In the genomic region with DNA sequence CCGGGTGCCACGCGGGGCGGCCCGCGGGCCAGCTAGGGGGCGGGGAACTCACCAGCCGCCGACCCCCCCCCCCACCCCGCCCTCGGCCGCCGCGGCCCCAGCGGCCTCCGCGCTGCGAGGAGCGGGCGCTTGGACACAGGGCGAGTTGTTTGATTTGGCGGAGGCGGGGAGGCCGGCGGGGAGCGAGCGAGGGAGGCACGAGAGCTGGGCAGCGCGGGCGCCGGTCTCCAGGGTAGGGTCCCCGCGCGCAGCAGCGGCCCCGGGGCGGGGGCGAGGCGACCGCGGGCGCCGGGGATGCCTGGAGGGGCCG, we compare ENCODE assay signal across 8 cellular contexts.
A peak's percentile ranks its signal among the peaks of the same experiment; 100 is the strongest.
DNase-seq lines count a peak whose midpoint lies in the region; ATAC-seq, FAIRE-seq and TF ChIP-seq lines count a peak whose summit lies in the region.

No MANE protein-coding gene starts in this region.

- no peak overlapping the region for H3K27ac ChIP-seq in RWPE1
- no peak overlapping the region for H3K27ac ChIP-seq in stomach smooth muscle (ENCODE audit: low read length)

- H3K4me1 Mint-ChIP-seq in activated CD4-positive, alpha-beta memory T cell treated with anti-CD3 and anti-CD28 coated beads, Interleukin-2, amount 10 ng/mL, durations not matched to agents 7 days and 5 days, result peaks cover 8% of the 10 kb centered on the region
- peaks cover 8% of the 10 kb centered on the region for H3K4me1 Mint-ChIP-seq in activated CD4-positive, alpha-beta T cell treated with anti-CD3 and anti-CD28 coated beads for 36 hours

- intact Hi-C loops in activated CD4-positive, alpha-beta T cell treated with anti-CD3 and anti-CD28 coated beads for 36 hours (cut with DNase I, micrococcal nuclease), result loop anchor here in 1 of 2 experiments (2.0 kb wide), 1 partner anchor 64 kb away; the partner anchor contains the start of gene NAV2

- H3K4me3 ChIP-seq in stomach smooth muscle (ENCODE audit: low read length in 2 of 2), result peak overlapping the region; percentile 18 to 64

- H3K9ac ChIP-seq in stomach smooth muscle (ENCODE audit: low read length in 2 of 2), result no peak overlapping the region

- no peaks in the 10 kb centered on the region for H3K9me3 Mint-ChIP-seq in activated CD4-positive, alpha-beta memory T cell treated with anti-CD3 and anti-CD28 coated beads, Interleukin-2, amount 10 ng/mL, durations not matched to agents 7 days and 5 days
- H3K9me3 Mint-ChIP-seq in activated CD4-positive, alpha-beta T cell treated with anti-CD3 and anti-CD28 coated beads for 36 hours (ENCODE audit: low read depth), result no peaks in the 10 kb centered on the region

- peaks cover 69% of the 10 kb centered on the region for H3K27me3 Mint-ChIP-seq in activated CD4-positive, alpha-beta memory T cell treated with anti-CD3 and anti-CD28 coated beads, Interleukin-2, amount 10 ng/mL, durations not matched to agents 7 days and 5 days
- peaks cover 58% of the 10 kb centered on the region for H3K27me3 Mint-ChIP-seq in activated CD4-positive, alpha-beta T cell treated with anti-CD3 and anti-CD28 coated beads for 36 hours

- no peak for TF ChIP-seq POLR2A in GM12891 (IDR thresholded peaks at IDR 0.05; ENCODE audit: low read depth, low read length)

- H3K36me3 ChIP-seq in stomach smooth muscle (ENCODE audit: control insufficient read depth in 2 of 2, insufficient read depth in 2 of 2, low read length in 2 of 2), result peaks cover 0 to 2% of the 10 kb centered on the region in 2 donors

- peaks cover 20% of the 10 kb centered on the region for H3K4me1 ChIP-seq in stomach smooth muscle (ENCODE audit: control insufficient read depth, insufficient read depth, low read length)

- DNase-seq in GM12891 (ENCODE audit: insufficient read length, low spot score) (peak; percentile 32), HEK293T (ENCODE audit: extremely low spot score) (peak; percentile 53), RWPE1 (ENCODE audit: low spot score) (peak; percentile 17), hepatic stellate cell (ENCODE audit: low spot score) (peak; percentile 44), SW 1271 (lab: John Stamatoyannopoulos, UW) (no peak)
- DNase-seq in activated CD4-positive, alpha-beta memory T cell treated with anti-CD3 and anti-CD28 coated beads, Interleukin-2, amount 10 ng/mL, durations not matched to agents 7 days and 5 days, result no peak
- no peak for DNase-seq in activated CD4-positive, alpha-beta T cell treated with anti-CD3 and anti-CD28 coated beads for 36 hours

- no peak overlapping the region for H3K27ac Mint-ChIP-seq in activated CD4-positive, alpha-beta memory T cell treated with anti-CD3 and anti-CD28 coated beads, Interleukin-2, amount 10 ng/mL, durations not matched to agents 7 days and 5 days
- no peak overlapping the region for H3K27ac Mint-ChIP-seq in activated CD4-positive, alpha-beta T cell treated with anti-CD3 and anti-CD28 coated beads for 36 hours

- no peaks in the 10 kb centered on the region for H3K27me3 ChIP-seq in stomach smooth muscle (ENCODE audit: control insufficient read depth in 1 of 2, insufficient read depth in 2 of 2, low read length in 2 of 2)

- no peaks in the 10 kb centered on the region for H3K9me3 ChIP-seq in stomach smooth muscle (ENCODE audit: control insufficient read depth in 2 of 2, low read length in 2 of 2)

- no peak for TF ChIP-seq CTCF in RWPE1 (conservative IDR thresholded peaks at IDR 0.05; ENCODE audit: low read depth)

- H3K36me3 Mint-ChIP-seq in activated CD4-positive, alpha-beta memory T cell treated with anti-CD3 and anti-CD28 coated beads, Interleukin-2, amount 10 ng/mL, durations not matched to agents 7 days and 5 days (ENCODE audit: low read depth), result no peaks in the 10 kb centered on the region
- H3K36me3 Mint-ChIP-seq in activated CD4-positive, alpha-beta T cell treated with anti-CD3 and anti-CD28 coated beads for 36 hours (ENCODE audit: low read depth), result no peaks in the 10 kb centered on the region

- CTCF ChIA-PET in HEK293T (lab: Yijun Ruan, JAX) (no interaction called here), RWPE1 (lab: Yijun Ruan, JAX) (interaction anchor here (0.6 kb wide), 1 partner anchor 126 kb away, joined by 3 read pairs; no protein-coding TSS in a partner anchor)
- CTCF ChIA-PET in activated CD4-positive, alpha-beta memory T cell treated with anti-CD3 and anti-CD28 coated beads, Interleukin-2, amount 10 ng/mL, durations not matched to agents 7 days and 5 days (lab: Charles Lee), result no interaction called here
- CTCF ChIA-PET in activated CD4-positive, alpha-beta T cell treated with anti-CD3 and anti-CD28 coated beads for 36 hours (lab: Charles Lee), result no interaction called here

- FAIRE-seq in GM12891 (lab: Jason Lieb, UNC), result no peak

- ATAC-seq in activated CD4-positive, alpha-beta T cell treated with anti-CD3 and anti-CD28 coated beads for 36 hours, result no peak

- POLR2A ChIA-PET in HEK293T (lab: Yijun Ruan, JAX), result interaction anchor here (1.0 kb wide), 1 partner anchor 11 kb away, joined by 4 read pairs; no protein-coding TSS in a partner anchor
- POLR2A ChIA-PET in RWPE1 (lab: Yijun Ruan, JAX; ENCODE audit: low non-redundant PET), result no interaction called here
- POLR2A ChIA-PET in activated CD4-positive, alpha-beta memory T cell treated with anti-CD3 and anti-CD28 coated beads, Interleukin-2, amount 10 ng/mL, durations not matched to agents 7 days and 5 days (lab: Charles Lee), result no interaction called here
- POLR2A ChIA-PET in activated CD4-positive, alpha-beta T cell treated with anti-CD3 and anti-CD28 coated beads for 36 hours (lab: Charles Lee), result no interaction called here

- no peak overlapping the region for H3K4me3 Mint-ChIP-seq in activated CD4-positive, alpha-beta memory T cell treated with anti-CD3 and anti-CD28 coated beads, Interleukin-2, amount 10 ng/mL, durations not matched to agents 7 days and 5 days
- H3K4me3 Mint-ChIP-seq in activated CD4-positive, alpha-beta T cell treated with anti-CD3 and anti-CD28 coated beads for 36 hours, result no peak overlapping the region

TF ChIP-seq in GM12891, 5 proteins besides CTCF, POLR2A, EP300 and RAD21:
- TF ChIP-seq PAX5 (IDR thresholded peaks at IDR 0.05; ENCODE audit: insufficient read depth, low read length, severe bottlenecking), result no peak
- no peak for TF ChIP-seq TAF1 (IDR thresholded peaks at IDR 0.05; ENCODE audit: low read depth, low read length)
- TF ChIP-seq SPI1 (IDR thresholded peaks at IDR 0.05; ENCODE audit: low read depth, low read length), result no peak
- no peak for TF ChIP-seq POU2F2 (IDR thresholded peaks at IDR 0.05; ENCODE audit: low read depth, low read length)
- no peak for TF ChIP-seq POLR2AphosphoS5 (IDR thresholded peaks at IDR 0.05; ENCODE audit: low read depth, low read length)

TF ChIP-seq in HEK293T, 16 proteins besides CTCF, POLR2A, EP300 and RAD21:
- no peak for TF ChIP-seq FOXM1 (IDR thresholded peaks at IDR 0.05; ENCODE audit: borderline replicate concordance)
- TF ChIP-seq ARNT (IDR thresholded peaks at IDR 0.05), result no peak
- TF ChIP-seq LEF1 (IDR thresholded peaks at IDR 0.05; ENCODE audit: borderline replicate concordance), result no peak
- no peak for TF ChIP-seq FOXA1 (IDR thresholded peaks at IDR 0.05)
TF ChIP-seq in HEK293T: peak in this region for 0.

Comparison
In these comparisons a context has a peak if more than half of its experiments do, and no peak if none do; other contexts are left out.
1. DNase-seq: peak in GM12891 (single experiment), HEK293T (single experiment), RWPE1 (single experiment) and hepatic stellate cell (single experiment); none in SW 1271 (0 of 2), activated CD4-positive, alpha-beta memory T cell treated with anti-CD3 and anti-CD28 coated beads, Interleukin-2, amount 10 ng/mL, durations not matched to agents 7 days and 5 days (single experiment) and activated CD4-positive, alpha-beta T cell treated with anti-CD3 and anti-CD28 coated beads for 36 hours (single experiment).